Comparison of ENCODE assay signal across 8 cellular contexts in genomic region chr21:39349211-39350093, GRCh38. TPM values are rescaled to one million over a fixed set of nuclear protein-coding genes. Genes with fewer than 3 reads are reported as not detected.
DNase-seq lines count a peak whose midpoint lies in the region; ATAC-seq, FAIRE-seq and TF ChIP-seq lines count a peak whose summit lies in the region.

No MANE protein-coding gene starts in this region.

- no peak for TF ChIP-seq CTCF in AG04449 (IDR thresholded peaks at IDR 0.05; ENCODE audit: insufficient read depth, low read length, missing control alignments)
- TF ChIP-seq CTCF in WERI-Rb-1 (IDR thresholded peaks at IDR 0.05; ENCODE audit: low read depth, low read length) = no peak
- TF ChIP-seq CTCF in bronchial epithelial cell (IDR thresholded peaks at IDR 0.05; ENCODE audit: insufficient read depth, low read length, severe bottlenecking) = no peak
- no peak for TF ChIP-seq CTCF in smooth muscle cell (IDR thresholded peaks at IDR 0.05; ENCODE audit: borderline replicate concordance, insufficient read depth, poor library complexity, severe bottlenecking)

- H2AFZ ChIP-seq in smooth muscle cell (ENCODE audit: low read depth) = peak overlapping the region; percentile 94

- 12% methylated on average over 40 of the region's 56 CpGs for WGBS in smooth muscle cell (ENCODE audit: low lambda C conversion rate)

- POLR2A ChIA-PET in AG04449 (lab: Yijun Ruan, JAX) = interaction anchor here (1.1 to 1.2 kb wide), 2 partner anchors 21 to 38 kb away, joined by 4 read pairs; no protein-coding TSS in a partner anchor

- H3K9ac ChIP-seq in smooth muscle cell (ENCODE audit: low read depth) = peak overlapping the region; percentile 56

- H3K27me3 ChIP-seq in WERI-Rb-1 (ENCODE audit: insufficient read depth, low read depth, severe bottlenecking) (no peaks in the 10 kb centered on the region), bronchial epithelial cell (ENCODE audit: control insufficient read depth, insufficient read depth, low read length) (no peaks in the 10 kb centered on the region), smooth muscle cell (ENCODE audit: low read depth) (no peaks in the 10 kb centered on the region)

- H3K27ac ChIP-seq in WERI-Rb-1 = peak overlapping the region; percentile 91
- H3K27ac ChIP-seq in smooth muscle cell (ENCODE audit: low read depth) = peak overlapping the region; percentile 70

- peaks cover 40% of the 10 kb centered on the region for H3K36me3 ChIP-seq in WERI-Rb-1
- H3K36me3 ChIP-seq in bronchial epithelial cell (ENCODE audit: control insufficient read depth, insufficient read depth, low read length) = peaks cover 2% of the 10 kb centered on the region
- peaks cover 7% of the 10 kb centered on the region for H3K36me3 ChIP-seq in smooth muscle cell (ENCODE audit: low read depth)

- H3K4me2 ChIP-seq in smooth muscle cell = peak overlapping the region; percentile 94

- CTCF ChIA-PET in AG04449 (lab: Yijun Ruan, JAX) = no interaction called here

- H3K4me3 ChIP-seq in AG04449 (ENCODE audit: low read depth, low read length) (peak overlapping the region; percentile 60), WERI-Rb-1 (ENCODE audit: low read depth, low read length) (peak overlapping the region; percentile 58), bronchial epithelial cell (ENCODE audit: low read depth, low read length) (peak overlapping the region; percentile 41), smooth muscle cell (peak overlapping the region; percentile 90)

- peaks cover 39% of the 10 kb centered on the region for H4K20me1 ChIP-seq in smooth muscle cell (ENCODE audit: low read depth)

- DNase-seq in AG04449 (ENCODE audit: low read depth, low spot score) = no peak
- peak; percentile 93 for DNase-seq in NCI-H2196 treated with DMSO at 0.1 percent for 48 hours (lab: John Stamatoyannopoulos, UW; ENCODE audit: unreplicated experiment)
- DNase-seq in WERI-Rb-1 = peak; percentile 100
- DNase-seq in bronchial epithelial cell (ENCODE audit: low read depth) = peak; percentile 91
- DNase-seq in iPS-NIHi7 (ENCODE audit: extremely low spot score) = peak; percentile 98
- DNase-seq in smooth muscle cell (lab: John Stamatoyannopoulos, UW; ENCODE audit: unreplicated experiment) = peak; percentile 94

- no peak for FAIRE-seq in bronchial epithelial cell (lab: Jason Lieb, UNC)

- ATAC-seq in GM18907 (IDR thresholded peaks at IDR 0.05; ENCODE audit: unreplicated experiment) (peak; percentile 89), HG03139 (IDR thresholded peaks at IDR 0.05; ENCODE audit: unreplicated experiment) (peak; percentile 74)

- no peaks in the 10 kb centered on the region for H3K9me3 ChIP-seq in WERI-Rb-1 (ENCODE audit: severe bottlenecking)
- H3K9me3 ChIP-seq in smooth muscle cell (replicated peaks; ENCODE audit: low read depth) = no peaks in the 10 kb centered on the region

- peaks cover 15% of the 10 kb centered on the region for H3F3A ChIP-seq in smooth muscle cell (ENCODE audit: low read depth)

- peaks cover 40% of the 10 kb centered on the region for H3K79me2 ChIP-seq in smooth muscle cell (ENCODE audit: low read depth)

- H3K4me1 ChIP-seq in smooth muscle cell (ENCODE audit: low read depth) = peaks cover 36% of the 10 kb centered on the region

RNA-seq across cellular contexts. Expression of gene HMGN1, which starts 0.6 kb away (rescaled TPM):
- 341 and 362 TPM in 2 replicates for total RNA-seq in bronchial epithelial cell
- 385 and 396 TPM in 2 replicates for total RNA-seq in smooth muscle cell
- polyA plus RNA-seq in smooth muscle cell = 404 and 427 TPM in 2 replicates

RNA-seq across cellular contexts. Expression of gene BRWD1, which starts 36.0 kb away (rescaled TPM):
- total RNA-seq in bronchial epithelial cell (70.5 and 71.6 TPM in 2 replicates), smooth muscle cell (51.0 and 61.4 TPM in 2 replicates)
- 19.0 and 23.5 TPM in 2 replicates for polyA plus RNA-seq in smooth muscle cell
